Comparison of ENCODE assay signal across 31 cellular contexts in the genomic region with DNA sequence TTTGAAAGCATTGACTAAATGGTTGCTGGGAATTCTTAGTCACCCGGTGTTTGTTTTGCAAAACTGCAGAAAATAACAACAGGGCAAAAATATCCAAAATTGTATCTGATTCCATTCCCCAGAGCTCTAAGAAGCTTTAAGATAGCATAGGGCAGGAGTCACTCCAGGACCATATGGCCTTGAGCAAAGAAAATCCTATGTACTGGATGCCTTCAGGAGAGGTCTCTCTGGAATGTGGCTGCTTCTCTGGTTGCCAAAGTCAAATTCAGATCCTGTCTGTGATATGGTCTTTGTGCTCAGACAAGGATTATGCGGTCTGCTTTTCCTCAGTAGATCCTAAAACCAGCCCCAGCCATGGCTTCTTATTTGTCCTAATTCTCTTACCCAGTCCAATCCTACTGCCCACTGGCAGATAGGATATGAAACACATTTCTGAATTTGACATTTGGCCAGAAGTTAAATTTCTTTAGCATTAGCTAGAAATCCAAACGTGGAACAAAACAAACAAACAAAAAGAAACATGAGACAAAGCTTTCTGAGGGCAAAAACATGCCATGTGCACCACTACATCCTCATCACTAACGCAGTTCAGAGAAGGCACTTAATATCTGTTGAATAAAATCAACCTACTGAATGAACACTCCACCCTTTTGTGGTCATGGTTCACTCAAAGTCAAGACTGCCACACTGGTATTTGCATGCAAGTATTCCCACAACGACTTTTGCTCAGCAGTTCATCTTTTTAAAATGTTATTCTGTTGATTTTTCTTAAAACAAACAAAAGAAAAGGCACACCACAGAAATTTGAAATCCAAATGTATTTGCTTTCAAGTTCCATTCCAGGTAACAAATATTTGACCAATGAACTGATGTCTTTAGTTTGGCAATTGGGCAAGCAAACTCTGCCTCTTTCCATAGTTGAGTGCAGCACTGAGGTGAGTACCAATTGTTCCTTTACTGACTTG.
"Had no signal": no experiment of that assay in that cellular context is flagged by ENCODE, and none has a peak within 500 bp of the region (broad histone marks: within the 10 kb centered on the region; RNA-seq: fewer than 3 reads in every experiment).

No MANE protein-coding gene starts in this region.

- H3K27me3 ChIP-seq: breast epithelium, esophagus squamous epithelium, ovary, sigmoid colon, uterus had no signal

- H3K4me1 Mint-ChIP-seq: activated naive CD8-positive, alpha-beta T cell treated with anti-CD3 and anti-CD28 coated beads for 36 hours; naive thymus-derived CD4-positive, alpha-beta T cell; stimulated activated effector memory CD8-positive, alpha-beta T cell treated with anti-CD3 and anti-CD28 coated beads, Interleukin-12 subunit alpha, Interleukin-12 subunit beta, amount 100 ng/mL, for 72 hours had no signal

- ATAC-seq: activated CD4-positive, CD25-positive, alpha-beta regulatory T cell treated with anti-CD3 and anti-CD28 coated beads, Interleukin-2, amount 50 U/mL, for 24 hours; left colon; naive thymus-derived CD4-positive, alpha-beta T cell; stimulated activated effector memory CD8-positive, alpha-beta T cell treated with anti-CD3 and anti-CD28 coated beads, Interleukin-12 subunit alpha, Interleukin-12 subunit beta, amount 100 ng/mL, for 72 hours had no signal

- H3K9me3 ChIP-seq: breast epithelium, esophagus squamous epithelium, ovary, sigmoid colon, thoracic aorta, uterus had no signal

- H3K4me1 ChIP-seq: breast epithelium, esophagus squamous epithelium, sigmoid colon, uterus had no signal

- H3K27ac ChIP-seq: breast epithelium, epithelial cell of prostate, esophagus squamous epithelium, ovary, sigmoid colon, thoracic aorta, uterus, VCaP had no signal

- H3K36me3 Mint-ChIP-seq: activated naive CD8-positive, alpha-beta T cell treated with anti-CD3 and anti-CD28 coated beads for 36 hours; naive thymus-derived CD4-positive, alpha-beta T cell; stimulated activated effector memory CD8-positive, alpha-beta T cell treated with anti-CD3 and anti-CD28 coated beads, Interleukin-12 subunit alpha, Interleukin-12 subunit beta, amount 100 ng/mL, for 72 hours; type B pancreatic cell had no signal

- H3K4me3 ChIP-seq: breast epithelium, esophagus squamous epithelium, ovary, sigmoid colon, thoracic aorta, uterus had no signal

- H3K27ac Mint-ChIP-seq: activated naive CD8-positive, alpha-beta T cell treated with anti-CD3 and anti-CD28 coated beads for 36 hours; naive thymus-derived CD4-positive, alpha-beta T cell; progenitor cell of endocrine pancreas; stimulated activated effector memory CD8-positive, alpha-beta T cell treated with anti-CD3 and anti-CD28 coated beads, Interleukin-12 subunit alpha, Interleukin-12 subunit beta, amount 100 ng/mL, for 72 hours; stimulated activated naive CD8-positive, alpha-beta T cell treated with anti-CD3 and anti-CD28 coated beads, Interleukin-15, Interleukin-2, amounts not matched to agents 100 ng/mL and 50 ng/mL, for 24 hours; type B pancreatic cell had no signal

- FAIRE-seq: kidney, small intestine, TTC549 had no signal

- H3K9me3 Mint-ChIP-seq: activated naive CD8-positive, alpha-beta T cell treated with anti-CD3 and anti-CD28 coated beads for 36 hours; naive thymus-derived CD4-positive, alpha-beta T cell; stimulated activated effector memory CD8-positive, alpha-beta T cell treated with anti-CD3 and anti-CD28 coated beads, Interleukin-12 subunit alpha, Interleukin-12 subunit beta, amount 100 ng/mL, for 72 hours; stimulated activated naive CD8-positive, alpha-beta T cell treated with anti-CD3 and anti-CD28 coated beads, Interleukin-15, Interleukin-2, amounts not matched to agents 100 ng/mL and 50 ng/mL, for 24 hours; type B pancreatic cell had no signal

- H3K27me3 Mint-ChIP-seq: progenitor cell of endocrine pancreas; stimulated activated naive CD8-positive, alpha-beta T cell treated with anti-CD3 and anti-CD28 coated beads, Interleukin-15, Interleukin-2, amounts not matched to agents 100 ng/mL and 50 ng/mL, for 24 hours had no signal

- H3K4me3 Mint-ChIP-seq: activated naive CD8-positive, alpha-beta T cell treated with anti-CD3 and anti-CD28 coated beads for 36 hours; naive thymus-derived CD4-positive, alpha-beta T cell; stimulated activated effector memory CD8-positive, alpha-beta T cell treated with anti-CD3 and anti-CD28 coated beads, Interleukin-12 subunit alpha, Interleukin-12 subunit beta, amount 100 ng/mL, for 72 hours; stimulated activated naive CD8-positive, alpha-beta T cell treated with anti-CD3 and anti-CD28 coated beads, Interleukin-15, Interleukin-2, amounts not matched to agents 100 ng/mL and 50 ng/mL, for 24 hours; type B pancreatic cell had no signal

- DNase-seq: activated CD4-positive, alpha-beta T cell treated with anti-CD3 and anti-CD28 coated beads for 48 hours; activated CD4-positive, alpha-beta T cell treated with anti-CD3 and anti-CD28 coated beads, Interleukin-2, amount 50 U/mL, for 48 hours; activated CD8-positive, alpha-beta memory T cell treated with anti-CD3 and anti-CD28 coated beads for 24 hours; activated effector memory CD4-positive, alpha-beta T cell treated with Interleukin-2 at 50 U/mL for 16 hours; activated naive CD4-positive, alpha-beta T cell treated with Interleukin-2 at 50 U/mL for 16 hours; activated naive CD8-positive, alpha-beta T cell treated with anti-CD3 and anti-CD28 coated beads for 36 hours; central memory CD4-positive, alpha-beta T cell; effector CD8-positive, alpha-beta T cell; esophagus squamous epithelium; head of caudate nucleus; hippocampal formation; kidney; left colon; mammary epithelial cell; midbrain; naive thymus-derived CD4-positive, alpha-beta T cell; ovary; sigmoid colon; small intestine; stimulated activated CD4-positive, alpha-beta T cell treated with anti-CD3 and anti-CD28 coated beads, Interleukin-4, amount 100 ng/mL, for 24 hours; uterus had no signal

- H3K36me3 ChIP-seq: breast epithelium, esophagus squamous epithelium, ovary, sigmoid colon, thoracic aorta, uterus had no signal
